23 cellular contexts compared by ENCODE assay signal in genomic region chr9:90871327-90871935, GRCh38.
DNase-seq lines count a peak whose midpoint lies in the region; ATAC-seq and TF ChIP-seq lines count a peak whose summit lies in the region.
"Had no signal": no experiment of that assay in that cellular context is flagged by ENCODE, and none has a peak within 500 bp of the region (broad histone marks: within the 10 kb centered on the region; RNA-seq: fewer than 3 reads in every experiment).

No MANE protein-coding gene starts in this region.

- intact Hi-C loops in CD14-positive monocyte (cut with micrococcal nuclease): loop anchor here (10.0 kb wide), 2 partner anchors 727 to 737 kb away; no protein-coding TSS in a partner anchor
- intact Hi-C loops in colonic mucosa (cut with DNase I): loop anchor here (5.0 to 10.0 kb wide), 3 partner anchors 644 to 1277 kb away; no protein-coding TSS in a partner anchor

- DNase-seq in CD14-positive monocyte (ENCODE audit: low spot score) (no peak), colonic mucosa (no peak), progenitor cell of endocrine pancreas (ENCODE audit: low spot score, unreplicated experiment) (no peak), NCI-H345 (lab: John Stamatoyannopoulos, UW) (no peak), C1 segment of cervical spinal cord (lab: John Stamatoyannopoulos, UW) (no peak)
- DNase-seq: activated CD4-positive, CD25-positive, alpha-beta regulatory T cell treated with anti-CD3 and anti-CD28 coated beads, Interleukin-2, amount 50 U/mL, for 72 hours; activated T-cell treated with anti-CD3 and anti-CD28 coated beads, Interleukin-2, amount 50 U/mL, for 24 hours; DMS153; heart right ventricle; lower lobe of right lung; NCI-H1105; NCI-H187 treated with DMSO at 0.1 percent for 48 hours; right cardiac atrium; spleen; upper lobe of left lung had no signal

- no peak overlapping the region for H3K27ac ChIP-seq in KMS-11
- no peak overlapping the region for H3K27ac ChIP-seq in colonic mucosa
- H3K27ac ChIP-seq: body of pancreas, foreskin keratinocyte, heart right ventricle, lower lobe of right lung, SJSA1, upper lobe of left lung had no signal

- H3K27me3 ChIP-seq in KMS-11 (ENCODE audit: insufficient read depth, low read depth) (no peaks in the 10 kb centered on the region), colonic mucosa (no peaks in the 10 kb centered on the region)
- H3K27me3 ChIP-seq: body of pancreas, foreskin keratinocyte, SJSA1, spleen, upper lobe of left lung had no signal

- H3K27me3 Mint-ChIP-seq in CD14-positive monocyte (ENCODE audit: low read depth in 3 of 3) (no peaks in the 10 kb centered on the region), progenitor cell of endocrine pancreas (no peaks in the 10 kb centered on the region)

- H3K9me3 ChIP-seq in colonic mucosa: no peaks in the 10 kb centered on the region
- H3K9me3 ChIP-seq: body of pancreas, HAP-1, heart right ventricle, lower lobe of right lung, SJSA1, spleen, upper lobe of left lung had no signal

- ATAC-seq in SK-N-SH treated with all-trans-retinoic acid at 6 μM for 48 hours: no peak
- ATAC-seq: right cardiac atrium had no signal

- H3K4me3 ChIP-seq in KMS-11 (IDR thresholded peaks at IDR 0.05; ENCODE audit: insufficient read depth, low read depth, low read length) (no peak overlapping the region), colonic mucosa (no peak overlapping the region)
- H3K4me3 ChIP-seq: body of pancreas, HAP-1, heart right ventricle, lower lobe of right lung, SJSA1, spleen, upper lobe of left lung had no signal

- peaks cover 18% of the 10 kb centered on the region for H3K4me1 Mint-ChIP-seq in CD14-positive monocyte
- peaks cover 3% of the 10 kb centered on the region for H3K4me1 Mint-ChIP-seq in progenitor cell of endocrine pancreas (ENCODE audit: low read depth)
- H3K4me1 Mint-ChIP-seq: activated CD4-positive, alpha-beta memory T cell treated with anti-CD3 and anti-CD28 coated beads, Interleukin-2, amount 10 ng/mL, durations not matched to agents 7 days and 5 days; CD8-positive, alpha-beta memory T cell had no signal

- H3K36me3 ChIP-seq in KMS-11 (ENCODE audit: insufficient read depth) (no peaks in the 10 kb centered on the region), colonic mucosa (no peaks in the 10 kb centered on the region)
- H3K36me3 ChIP-seq: HAP-1, SJSA1 had no signal

- H3K36me3 Mint-ChIP-seq in CD14-positive monocyte: peaks cover 65 to 84% of the 10 kb centered on the region in 2 donors
- no peaks in the 10 kb centered on the region for H3K36me3 Mint-ChIP-seq in progenitor cell of endocrine pancreas (ENCODE audit: insufficient read depth)
- H3K36me3 Mint-ChIP-seq: CD8-positive, alpha-beta memory T cell had no signal

- no peak overlapping the region for H3K4me3 Mint-ChIP-seq in CD14-positive monocyte
- no peak overlapping the region for H3K4me3 Mint-ChIP-seq in progenitor cell of endocrine pancreas (ENCODE audit: low read depth)
- H3K4me3 Mint-ChIP-seq: activated CD4-positive, alpha-beta memory T cell treated with anti-CD3 and anti-CD28 coated beads, Interleukin-2, amount 10 ng/mL, durations not matched to agents 7 days and 5 days; activated T-cell treated with anti-CD3 and anti-CD28 coated beads, Interleukin-2, amount 50 U/mL, for 24 hours; CD8-positive, alpha-beta memory T cell had no signal

- H3K9me3 Mint-ChIP-seq in CD14-positive monocyte (no peaks in the 10 kb centered on the region), progenitor cell of endocrine pancreas (ENCODE audit: low read depth) (no peaks in the 10 kb centered on the region)
- H3K9me3 Mint-ChIP-seq: activated CD4-positive, alpha-beta memory T cell treated with anti-CD3 and anti-CD28 coated beads, Interleukin-2, amount 10 ng/mL, durations not matched to agents 7 days and 5 days; activated T-cell treated with anti-CD3 and anti-CD28 coated beads, Interleukin-2, amount 50 U/mL, for 24 hours; CD8-positive, alpha-beta memory T cell had no signal

- H3K4me1 ChIP-seq in KMS-11 (ENCODE audit: low read depth, poor library complexity, severe bottlenecking): peaks cover 14% of the 10 kb centered on the region
- H3K4me1 ChIP-seq in colonic mucosa: no peaks in the 10 kb centered on the region
- H3K4me1 ChIP-seq: body of pancreas, lower lobe of right lung, SJSA1, upper lobe of left lung had no signal

- peak; percentile 46 for TF ChIP-seq CTCF in CD14-positive monocyte (IDR thresholded peaks at IDR 0.05)
- 0 out of 2 replicates have a peak, but pooled peaks have one; percentile 19 for TF ChIP-seq CTCF in KMS-11 (conservative IDR thresholded peaks at IDR 0.05; ENCODE audit: low read depth, low read length)
- TF ChIP-seq CTCF in colonic mucosa (IDR thresholded peaks at IDR 0.05): peak; percentile 14
- TF ChIP-seq CTCF in progenitor cell of endocrine pancreas (IDR thresholded peaks at IDR 0.05; ENCODE audit: unreplicated experiment): peak; percentile 11

- H2AFZ ChIP-seq in KMS-11 (ENCODE audit: low read depth): no peak overlapping the region

- no peaks in the 10 kb centered on the region for H3K79me2 ChIP-seq in KMS-11 (ENCODE audit: insufficient read depth, low read depth)

- H3K9ac ChIP-seq in KMS-11: no peak overlapping the region
- no peak overlapping the region for H3K9ac ChIP-seq in colonic mucosa (ENCODE audit: low read depth in 2 of 2, low read length in 2 of 2)

- H4K20me1 ChIP-seq in KMS-11 (ENCODE audit: insufficient read depth): no peaks in the 10 kb centered on the region

- H3K27ac Mint-ChIP-seq in CD14-positive monocyte (peak overlapping the region in 4 of 7 donors; percentile 53 to 84 (median 60)), progenitor cell of endocrine pancreas (no peak overlapping the region)
- H3K27ac Mint-ChIP-seq: activated CD4-positive, alpha-beta memory T cell treated with anti-CD3 and anti-CD28 coated beads, Interleukin-2, amount 10 ng/mL, durations not matched to agents 7 days and 5 days; activated T-cell treated with anti-CD3 and anti-CD28 coated beads, Interleukin-2, amount 50 U/mL, for 24 hours had no signal

- no peak overlapping the region for H3K4me2 ChIP-seq in KMS-11

TF ChIP-seq in SK-N-SH treated with all-trans-retinoic acid at 6 μM for 48 hours, 23 proteins besides CTCF, POLR2A, EP300 and RAD21:
- TF ChIP-seq ZNF70 (CRISPR knock-in tag; IDR thresholded peaks at IDR 0.05) (no peak), ZNF565 (CRISPR knock-in tag; conservative IDR thresholded peaks at IDR 0.05; ENCODE audit: low read depth) (no peak), ISL1 (CRISPR knock-in tag; IDR thresholded peaks at IDR 0.05) (no peak), ZNF8 (CRISPR knock-in tag; IDR thresholded peaks at IDR 0.05) (no peak), TCF4 (CRISPR knock-in tag; IDR thresholded peaks at IDR 0.05; ENCODE audit: borderline replicate concordance) (no peak), ZC3H10 (CRISPR knock-in tag; IDR thresholded peaks at IDR 0.05) (no peak), PPARA (CRISPR knock-in tag; IDR thresholded peaks at IDR 0.05; ENCODE audit: borderline replicate concordance) (no peak), RARB (CRISPR knock-in tag; IDR thresholded peaks at IDR 0.05) (no peak), CSDC2 (CRISPR knock-in tag; IDR thresholded peaks at IDR 0.05) (no peak)
- TF ChIP-seq, protein P1, sequence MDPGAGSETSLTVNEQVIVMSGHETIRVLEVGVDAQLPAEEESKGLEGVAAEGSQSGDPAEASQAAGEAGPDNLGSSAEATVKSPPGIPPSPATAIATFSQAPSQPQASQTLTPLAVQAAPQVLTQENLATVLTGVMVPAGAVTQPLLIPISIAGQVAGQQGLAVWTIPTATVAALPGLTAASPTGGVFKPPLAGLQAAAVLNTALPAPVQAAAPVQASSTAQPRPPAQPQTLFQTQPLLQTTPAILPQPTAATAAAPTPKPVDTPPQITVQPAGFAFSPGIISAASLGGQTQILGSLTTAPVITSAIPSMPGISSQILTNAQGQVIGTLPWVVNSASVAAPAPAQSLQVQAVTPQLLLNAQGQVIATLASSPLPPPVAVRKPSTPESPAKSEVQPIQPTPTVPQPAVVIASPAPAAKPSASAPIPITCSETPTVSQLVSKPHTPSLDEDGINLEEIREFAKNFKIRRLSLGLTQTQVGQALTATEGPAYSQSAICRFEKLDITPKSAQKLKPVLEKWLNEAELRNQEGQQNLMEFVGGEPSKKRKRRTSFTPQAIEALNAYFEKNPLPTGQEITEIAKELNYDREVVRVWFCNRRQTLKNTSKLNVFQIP (CRISPR knock-in tag; IDR thresholded peaks at IDR 0.05; ENCODE audit: borderline replicate concordance, low read depth): no peak
- TF ChIP-seq, protein P2, sequence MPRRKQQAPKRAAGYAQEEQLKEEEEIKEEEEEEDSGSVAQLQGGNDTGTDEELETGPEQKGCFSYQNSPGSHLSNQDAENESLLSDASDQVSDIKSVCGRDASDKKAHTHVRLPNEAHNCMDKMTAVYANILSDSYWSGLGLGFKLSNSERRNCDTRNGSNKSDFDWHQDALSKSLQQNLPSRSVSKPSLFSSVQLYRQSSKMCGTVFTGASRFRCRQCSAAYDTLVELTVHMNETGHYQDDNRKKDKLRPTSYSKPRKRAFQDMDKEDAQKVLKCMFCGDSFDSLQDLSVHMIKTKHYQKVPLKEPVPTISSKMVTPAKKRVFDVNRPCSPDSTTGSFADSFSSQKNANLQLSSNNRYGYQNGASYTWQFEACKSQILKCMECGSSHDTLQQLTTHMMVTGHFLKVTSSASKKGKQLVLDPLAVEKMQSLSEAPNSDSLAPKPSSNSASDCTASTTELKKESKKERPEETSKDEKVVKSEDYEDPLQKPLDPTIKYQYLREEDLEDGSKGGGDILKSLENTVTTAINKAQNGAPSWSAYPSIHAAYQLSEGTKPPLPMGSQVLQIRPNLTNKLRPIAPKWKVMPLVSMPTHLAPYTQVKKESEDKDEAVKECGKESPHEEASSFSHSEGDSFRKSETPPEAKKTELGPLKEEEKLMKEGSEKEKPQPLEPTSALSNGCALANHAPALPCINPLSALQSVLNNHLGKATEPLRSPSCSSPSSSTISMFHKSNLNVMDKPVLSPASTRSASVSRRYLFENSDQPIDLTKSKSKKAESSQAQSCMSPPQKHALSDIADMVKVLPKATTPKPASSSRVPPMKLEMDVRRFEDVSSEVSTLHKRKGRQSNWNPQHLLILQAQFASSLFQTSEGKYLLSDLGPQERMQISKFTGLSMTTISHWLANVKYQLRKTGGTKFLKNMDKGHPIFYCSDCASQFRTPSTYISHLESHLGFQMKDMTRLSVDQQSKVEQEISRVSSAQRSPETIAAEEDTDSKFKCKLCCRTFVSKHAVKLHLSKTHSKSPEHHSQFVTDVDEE (CRISPR knock-in tag; IDR thresholded peaks at IDR 0.05): no peak
